13 cellular contexts compared by ENCODE assay signal in genomic region chrX:73882260-73882659, GRCh38. TPM values are rescaled to one million over a fixed set of nuclear protein-coding genes. Genes with fewer than 3 reads are reported as not detected.
"Had no signal": no experiment of that assay in that cellular context is flagged by ENCODE, and none has a peak within 500 bp of the region (broad histone marks: within the 10 kb centered on the region; RNA-seq: fewer than 3 reads in every experiment).

No MANE protein-coding gene starts in this region.

RNA-seq across cellular contexts. Expression of gene XIST, which starts 29.7 kb away (rescaled TPM):
- total RNA-seq: activated B cell treated with CpG ODN at 0.5 μM for 24 hours; activated CD4-positive, alpha-beta memory T cell treated with anti-CD3 and anti-CD28 coated beads for 36 hours; activated CD4-positive, alpha-beta memory T cell treated with anti-CD3 and anti-CD28 coated beads, Interleukin-2, amount 10 ng/mL, durations not matched to agents 7 days and 5 days; activated CD4-positive, alpha-beta T cell treated with anti-CD3 and anti-CD28 coated beads for 36 hours; activated CD4-positive, alpha-beta T cell treated with anti-CD3 and anti-CD28 coated beads, Interleukin-2, amount 10 ng/mL, durations not matched to agents 24 days and 14 days; activated CD4-positive, alpha-beta T cell treated with anti-CD3 and anti-CD28 coated beads, Interleukin-2, amount 10 ng/mL, durations not matched to agents 7 days and 5 days; activated CD8-positive, alpha-beta memory T cell treated with anti-CD3 and anti-CD28 coated beads for 36 hours; activated CD8-positive, alpha-beta memory T cell treated with anti-CD3 and anti-CD28 coated beads, Interleukin-2, amount 10 ng/mL, durations not matched to agents 7 days and 5 days; activated CD8-positive, alpha-beta T cell treated with anti-CD3 and anti-CD28 coated beads for 36 hours; activated CD8-positive, alpha-beta T cell treated with anti-CD3 and anti-CD28 coated beads, Interleukin-2, amount 10 ng/mL, durations not matched to agents 7 days and 5 days; T-helper 1 cell treated with Interleukin-12 subunit alpha and Interleukin-12 subunit beta and Interleukin-4 antibody, amounts not matched to agents 30 ng/mL and 1 ng/mL, for 36 hours; T-helper 17 cell; T-helper 2 cell treated with Interferon-gamma antibody and Interleukin-4, amounts not matched to agents 100 ng/mL and 5 ng/mL, for 36 hours had no signal
